Comparison of ENCODE assay signal across 33 cellular contexts in the genomic region with DNA sequence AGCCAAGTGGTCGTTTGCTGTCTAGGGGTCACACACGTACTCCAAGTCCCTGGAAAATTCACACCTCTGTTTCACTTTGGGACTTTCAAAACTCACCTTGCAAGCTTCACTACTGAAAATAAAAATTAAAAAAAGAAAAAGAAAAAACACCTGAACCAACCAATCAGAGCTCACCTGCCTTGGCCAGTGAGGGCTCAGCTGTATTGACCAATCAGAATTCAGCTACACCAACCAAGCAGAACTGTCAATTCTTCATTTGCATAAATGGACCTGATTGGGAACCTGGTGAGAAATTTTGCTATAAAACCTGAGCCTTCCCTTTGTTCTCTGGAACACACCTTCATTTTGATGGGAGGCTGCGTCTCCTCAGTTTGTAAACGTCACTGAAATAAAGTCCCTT.
"Had no signal": no experiment of that assay in that cellular context is flagged by ENCODE, and none has a peak within 500 bp of the region (broad histone marks: within the 10 kb centered on the region; RNA-seq: fewer than 3 reads in every experiment).

No MANE protein-coding gene starts in this region.

- FAIRE-seq: astrocyte, TTC549 had no signal

- H3K27me3 ChIP-seq: adrenal gland, body of pancreas, brain microvascular endothelial cell, breast epithelium had no signal

- H3K27ac ChIP-seq: adrenal gland, body of pancreas, brain microvascular endothelial cell, breast epithelium, VCaP had no signal

- H3K4me1 ChIP-seq: adrenal gland, body of pancreas, breast epithelium had no signal

- H3K4me3 ChIP-seq: adrenal gland, body of pancreas, breast epithelium had no signal

- ATAC-seq: activated CD8-positive, alpha-beta T cell treated with anti-CD3 and anti-CD28 coated beads for 36 hours; activated naive CD4-positive, alpha-beta T cell treated with anti-CD3 and anti-CD28 coated beads, Interleukin-2, amount 50 U/mL, for 72 hours; activated T-cell treated with anti-CD3 and anti-CD28 coated beads, Interleukin-2, amount 50 U/mL, for 4 hours; activated T-cell treated with anti-CD3 and anti-CD28 coated beads, Interleukin-2, amount 50 U/mL, for 72 hours; activated T-helper 17 cell treated with anti-CD3 and anti-CD28 coated beads, Interleukin-2, amount 50 U/mL, for 72 hours; body of pancreas had no signal

- H3K36me3 ChIP-seq: adrenal gland, brain microvascular endothelial cell, breast epithelium had no signal

- H3K9me3 ChIP-seq: adrenal gland, body of pancreas, breast epithelium had no signal

- DNase-seq: activated B cell treated with CpG ODN at 0.5 μM for 24 hours; activated CD4-positive, alpha-beta memory T cell treated with anti-CD3 and anti-CD28 coated beads for 36 hours; activated CD4-positive, alpha-beta T cell treated with anti-CD3 and anti-CD28 coated beads for 4 hours; activated CD4-positive, alpha-beta T cell treated with anti-CD3 and anti-CD28 coated beads, Interleukin-2, amount 10 ng/mL, durations not matched to agents 24 days and 14 days; activated CD4-positive, alpha-beta T cell treated with anti-CD3 and anti-CD28 coated beads, Interleukin-2, amount 50 U/mL, for 1 hour; activated CD4-positive, alpha-beta T cell treated with anti-CD3 and anti-CD28 coated beads, Interleukin-2, amount 50 U/mL, for 4 hours; activated CD4-positive, CD25-positive, alpha-beta regulatory T cell treated with anti-CD3 and anti-CD28 coated beads, Interleukin-2, amount 50 U/mL, for 72 hours; activated CD8-positive, alpha-beta memory T cell treated with anti-CD3 and anti-CD28 coated beads, Interleukin-2, amount 50 U/mL, for 4 hours; activated CD8-positive, alpha-beta T cell treated with anti-CD3 and anti-CD28 coated beads for 36 hours; activated effector memory CD4-positive, alpha-beta T cell treated with anti-CD3 and anti-CD28 coated beads, Interleukin-2, amount 50 U/mL, for 16 hours; activated gamma-delta T cell treated with Interleukin-2 at 50 U/mL for 16 hours; activated naive CD4-positive, alpha-beta T cell; activated naive CD4-positive, alpha-beta T cell treated with anti-CD3 and anti-CD28 coated beads for 36 hours; activated naive CD4-positive, alpha-beta T cell treated with anti-CD3 and anti-CD28 coated beads, Interleukin-2, amount 50 U/mL, for 16 hours; activated naive CD8-positive, alpha-beta T cell treated with anti-CD3 and anti-CD28 coated beads for 36 hours; activated T-cell treated with anti-CD3 and anti-CD28 coated beads for 4 hours; activated T-cell treated with anti-CD3 and anti-CD28 coated beads, Interleukin-2, amount 50 U/mL, for 1 hour; activated T-cell treated with anti-CD3 and anti-CD28 coated beads, Interleukin-2, amount 50 U/mL, for 4 hours; activated T-cell treated with anti-CD3 and anti-CD28 coated beads, Interleukin-2, amount 50 U/mL, for 72 hours; adrenal gland; amniotic stem cell; aorta; body of pancreas; brain microvascular endothelial cell; central memory CD4-positive, alpha-beta T cell; T-helper 2 cell; T-helper 9 cell had no signal
